In the genomic region with DNA sequence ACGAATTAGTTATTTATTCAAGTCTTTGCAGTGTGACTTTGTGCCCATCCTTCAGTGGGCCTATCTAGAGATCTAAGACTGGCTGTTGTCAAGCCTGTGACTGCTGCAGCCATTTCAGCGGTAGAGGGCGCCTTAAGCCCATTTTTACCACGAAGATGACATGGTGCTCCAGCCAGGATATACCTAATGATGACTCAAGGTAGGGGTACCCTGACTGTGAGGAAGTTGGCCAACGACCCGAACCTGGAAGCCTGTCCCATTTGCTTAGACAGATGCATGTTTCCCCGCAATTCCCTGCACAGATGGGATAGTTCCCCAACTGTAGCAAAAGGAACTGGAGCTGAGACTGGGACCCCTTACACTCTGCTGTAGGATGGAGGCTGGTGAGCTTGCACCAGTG, we compare ENCODE assay signal across 1 cellular context.
TF ChIP-seq lines count a peak whose summit lies in the region.

No MANE protein-coding gene starts in this region.

TF ChIP-seq in GM12878, 131 proteins besides CTCF, POLR2A, EP300 and RAD21:
- TF ChIP-seq SMC3 (IDR thresholded peaks at IDR 0.05; ENCODE audit: borderline replicate concordance, low read length) (peak; percentile 14; the same call in 1 of the 2 replicates), PAX8 (IDR thresholded peaks at IDR 0.05) (no peak)
